ENCODE assay signal across 10 cellular contexts in genomic region chr7:130151591-130152269, GRCh38. TPM values are rescaled to one million over a fixed set of nuclear protein-coding genes. Genes with fewer than 3 reads are reported as not detected.
DNase-seq lines count a peak whose midpoint lies in the region; ATAC-seq and TF ChIP-seq lines count a peak whose summit lies in the region.
"Had no signal": no experiment of that assay in that cellular context is flagged by ENCODE, and none has a peak within 500 bp of the region (broad histone marks: within the 10 kb centered on the region; RNA-seq: fewer than 3 reads in every experiment).

No MANE protein-coding gene starts in this region.

- peaks cover 18% of the 10 kb centered on the region for H3F3A ChIP-seq in DOHH2 (ENCODE audit: control insufficient read depth, insufficient read depth)

- CTCF ChIA-PET in IMR-90 (lab: Yijun Ruan, JAX), result no interaction called here
- CTCF ChIA-PET in naive thymus-derived CD4-positive, alpha-beta T cell (lab: Charles Lee), result no interaction called here

- no peak overlapping the region for H2BK20ac ChIP-seq in IMR-90 (ENCODE audit: low read depth, low read length)

- 50% methylated on average over 2 of the region's 4 CpGs; no CpG with 5 or more reads in 1 of the 2 experiments for WGBS in IMR-90 (ENCODE audit: extremely low coverage in 2 of 2, insufficient read length in 1 of 2), 2 experiments

- no peak overlapping the region for H3K56ac ChIP-seq in IMR-90 (ENCODE audit: extremely low read depth, insufficient read depth, low read length)

- POLR2A ChIA-PET in IMR-90 (lab: Charles Lee; ENCODE audit: unreplicated experiment), result no interaction called here
- POLR2A ChIA-PET in naive thymus-derived CD4-positive, alpha-beta T cell (lab: Charles Lee), result no interaction called here

- no peak overlapping the region for H4K91ac ChIP-seq in IMR-90 (ENCODE audit: insufficient read depth, low read depth, low read length)

- no peaks in the 10 kb centered on the region for H3K36me3 ChIP-seq in DOHH2 (ENCODE audit: control insufficient read depth, low read length)
- no peaks in the 10 kb centered on the region for H3K36me3 ChIP-seq in IMR-90 (ENCODE audit: control insufficient read depth, insufficient read depth, low read length)
- no peaks in the 10 kb centered on the region for H3K36me3 ChIP-seq in naive thymus-derived CD4-positive, alpha-beta T cell (ENCODE audit: control insufficient read depth in 2 of 3, insufficient read depth in 3 of 3, low read length in 3 of 3)
- H3K36me3 ChIP-seq: ascending aorta had no signal

- peaks cover 0 to 5% (median 0%) of the 10 kb centered on the region in 7 donors for H3K4me1 Mint-ChIP-seq in naive thymus-derived CD4-positive, alpha-beta T cell

- peak overlapping the region; percentile 90 for H2AK5ac ChIP-seq in IMR-90 (ENCODE audit: low read depth, low read length)

- DNase-seq in IMR-90 (peak; percentile 23), HUDEP-2 (lab: John Stamatoyannopoulos, UW; ENCODE audit: unreplicated experiment in 76 of 76) (no peak), GF-D8 (lab: John Stamatoyannopoulos, UW) (no peak), A172 (ENCODE audit: low spot score) (no peak), DMS79 treated with DMSO at 0.1 percent for 48 hours (lab: John Stamatoyannopoulos, UW) (no peak)
- peak; percentile 70 to 71 for DNase-seq in activated T-cell treated with anti-CD3 and anti-CD28 coated beads, Interleukin-2, amount 50 U/mL, for 48 hours
- DNase-seq in naive thymus-derived CD4-positive, alpha-beta T cell, result peak in 7 of 9 donors; percentile 28 to 43 (median 35)

- H4K8ac ChIP-seq in IMR-90 (ENCODE audit: low read depth in 2 of 2, low read length in 2 of 2), result 0 out of 4 replicates have a peak overlapping the region, but pooled peaks of 1 of the 2 experiments have one; percentile 25

- H3K9me3 Mint-ChIP-seq in naive thymus-derived CD4-positive, alpha-beta T cell, result peaks cover 0 to 11% (median 4%) of the 10 kb centered on the region in 11 donors

- H3K27me3 Mint-ChIP-seq in naive thymus-derived CD4-positive, alpha-beta T cell, result peaks cover 4 to 17% (median 5%) of the 10 kb centered on the region in 5 donors

- no peak overlapping the region for H3K9ac ChIP-seq in IMR-90 (ENCODE audit: low read depth, low read length)

- H4K20me1 ChIP-seq in DOHH2 (ENCODE audit: control insufficient read depth, insufficient read depth, low read depth, low read length) (no peaks in the 10 kb centered on the region), IMR-90 (ENCODE audit: insufficient read depth, low read length) (no peaks in the 10 kb centered on the region)

- no peak for TF ChIP-seq POLR2A in IMR-90 (IDR thresholded peaks at IDR 0.05; ENCODE audit: low read depth, low read length)

- H2BK5ac ChIP-seq in IMR-90 (ENCODE audit: low read depth, low read length, poor library complexity, severe bottlenecking), result peak overlapping the region; percentile 87

- H3K4me3 ChIP-seq in DOHH2 (ENCODE audit: low read length) (no peak overlapping the region), IMR-90 (ENCODE audit: insufficient read depth, low read depth, low read length) (no peak overlapping the region)
- H3K4me3 ChIP-seq in naive thymus-derived CD4-positive, alpha-beta T cell (ENCODE audit: low read length), result no peak overlapping the region
- H3K4me3 ChIP-seq: ascending aorta had no signal

- H3K9me3 ChIP-seq in DOHH2 (ENCODE audit: control insufficient read depth, insufficient read depth, low read length) (peaks cover 3% of the 10 kb centered on the region; the same call in 1 of the 2 replicates), IMR-90 (ENCODE audit: control insufficient read depth, insufficient read depth, low read length) (peaks cover 3% of the 10 kb centered on the region; the same call in 1 of the 2 replicates)
- peaks cover 0 to 6% (median 0%) of the 10 kb centered on the region in 3 experiments for H3K9me3 ChIP-seq in naive thymus-derived CD4-positive, alpha-beta T cell (ENCODE audit: control insufficient read depth in 2 of 3, low read length in 3 of 3)

- H3K27me3 ChIP-seq in DOHH2 (ENCODE audit: control insufficient read depth, low read length), result peaks cover 21% of the 10 kb centered on the region
- H3K27me3 ChIP-seq in IMR-90 (ENCODE audit: control insufficient read depth, insufficient read depth, low read length), result no peaks in the 10 kb centered on the region
- H3K27me3 ChIP-seq in naive thymus-derived CD4-positive, alpha-beta T cell (ENCODE audit: control insufficient read depth in 2 of 2, insufficient read depth in 2 of 2, low read length in 2 of 2), result no peaks in the 10 kb centered on the region
- H3K27me3 ChIP-seq: ascending aorta had no signal

- intact Hi-C loops in IMR-90 (cut with micrococcal nuclease), result no loop called here
- intact Hi-C loops in naive thymus-derived CD4-positive, alpha-beta T cell (cut with micrococcal nuclease), result no loop called here

- H3K9me2 ChIP-seq in DOHH2 (replicated peaks; ENCODE audit: control insufficient read depth, low read length), result no peaks in the 10 kb centered on the region

- no peaks in the 10 kb centered on the region for H3K79me1 ChIP-seq in IMR-90 (ENCODE audit: low read depth in 1 of 2, low read length in 2 of 2)

- peaks cover 11% of the 10 kb centered on the region for H3K9me1 ChIP-seq in IMR-90 (ENCODE audit: insufficient read depth, low read length)

- no peak for TF ChIP-seq RAD21 in IMR-90 (IDR thresholded peaks at IDR 0.05; ENCODE audit: low read length)

- H3K4me1 ChIP-seq in DOHH2 (ENCODE audit: control insufficient read depth, low read length) (peaks cover 39% of the 10 kb centered on the region), IMR-90 (ENCODE audit: control insufficient read depth, insufficient read depth, low read length) (no peaks in the 10 kb centered on the region)
- peaks cover 0 to 6% of the 10 kb centered on the region in 2 donors for H3K4me1 ChIP-seq in naive thymus-derived CD4-positive, alpha-beta T cell (ENCODE audit: control insufficient read depth in 2 of 2, insufficient read depth in 2 of 2, low read length in 2 of 2)
- H3K4me1 ChIP-seq: ascending aorta, foreskin keratinocyte had no signal

- H2BK15ac ChIP-seq in IMR-90 (ENCODE audit: low read depth, low read length), result no peak overlapping the region

- no peaks in the 10 kb centered on the region for H3K36me3 Mint-ChIP-seq in naive thymus-derived CD4-positive, alpha-beta T cell

- no peak overlapping the region for H3K4me3 Mint-ChIP-seq in naive thymus-derived CD4-positive, alpha-beta T cell

- ATAC-seq in IMR-90 (ENCODE audit: low read depth), result peak; percentile 22; the same call in 1 of the 2 replicates
- ATAC-seq in naive thymus-derived CD4-positive, alpha-beta T cell, result peak; percentile 61

- 0 out of 2 replicates have a peak overlapping the region, but pooled peaks have one; percentile 39 for H3K4ac ChIP-seq in IMR-90 (ENCODE audit: low read depth, low read length)

- dilution Hi-C loops in IMR-90 (cut with HindIII; ENCODE audit: low sequenced_read_pairs, unreplicated experiment), result no loop called here

- BruUV-seq in IMR-90 (replicated peaks; lab: Mats Ljungman, UMichigan), result no TSS peak

- in situ Hi-C loops in IMR-90 (cut with MboI; ENCODE audit: low sequenced_read_pairs), result no loop called here

- no peak overlapping the region for H4K5ac ChIP-seq in IMR-90 (ENCODE audit: low read depth, low read length)

- 0 out of 2 replicates have a peak overlapping the region, but pooled peaks have one; percentile 10 for H3K18ac ChIP-seq in IMR-90 (ENCODE audit: low read depth, low read length)

- H3K27ac ChIP-seq in DOHH2 (ENCODE audit: low read depth, low read length) (no peak overlapping the region), IMR-90 (ENCODE audit: insufficient read depth, low read length) (no peak overlapping the region)
- no peak overlapping the region for H3K27ac ChIP-seq in naive thymus-derived CD4-positive, alpha-beta T cell (ENCODE audit: low read depth, low read length)
- H3K27ac ChIP-seq: ascending aorta, foreskin keratinocyte had no signal

- peak overlapping the region; percentile 27 for H2AFZ ChIP-seq in IMR-90 (replicated peaks; ENCODE audit: low read length, poor library complexity)

- peak overlapping the region; percentile 7; the same call in 1 of the 2 replicates for H3K14ac ChIP-seq in IMR-90 (replicated peaks; ENCODE audit: low read depth, low read length)

- H3K23ac ChIP-seq in IMR-90 (ENCODE audit: low read depth, low read length), result no peak overlapping the region

- H3K4me2 ChIP-seq in DOHH2 (ENCODE audit: low read length) (peak overlapping the region; percentile 91; the same call in 1 of the 2 replicates), IMR-90 (ENCODE audit: low read depth, low read length) (no peak overlapping the region)

- H3K27ac Mint-ChIP-seq in naive thymus-derived CD4-positive, alpha-beta T cell, result no peak overlapping the region

- no peak overlapping the region for H2AK9ac ChIP-seq in IMR-90 (replicated peaks; ENCODE audit: low read depth, low read length, poor library complexity)

- H2BK120ac ChIP-seq in IMR-90 (ENCODE audit: low read depth, low read length), result no peak overlapping the region

- no peaks in the 10 kb centered on the region for H3K79me2 ChIP-seq in DOHH2 (ENCODE audit: control insufficient read depth, low read length)

- TF ChIP-seq CTCF in DOHH2 (IDR thresholded peaks at IDR 0.05; ENCODE audit: low read depth, low read length, poor library complexity, severe bottlenecking) (no peak), IMR-90 (conservative IDR thresholded peaks at IDR 0.05; ENCODE audit: low read depth, low read length) (no peak)

RNA-seq across cellular contexts. Expression of gene TMEM209, which starts 53.5 kb away (rescaled TPM):
- total RNA-seq in IMR-90 (2012; rRNA removed), result 11.1 and 11.3 TPM in 2 replicates
- 8.0 and 8.4 TPM in 2 replicates for polyA plus RNA-seq in IMR-90 (2012; rRNA removed)
- 2.9 and 3.7 TPM in 2 replicates for polyA plus RNA-seq in IMR-90 (2012; cell fraction: cytosol; rRNA removed)
- 2.6 and 6.4 TPM in 2 replicates for polyA plus RNA-seq in IMR-90 (2012; cell fraction: nucleus; rRNA removed; ENCODE audit: low replicate concordance)
- 10 to 100 TPM; 18.8 to 37.3 (median 35.1) TPM for total RNA-seq in naive thymus-derived CD4-positive, alpha-beta T cell
- 10 to 100 TPM; 38.0 to 53.9 TPM for polyA plus RNA-seq in naive thymus-derived CD4-positive, alpha-beta T cell
- total RNA-seq in A172 (2014; rRNA removed; shearing (Covaris generic)), result 12.7 and 14.9 TPM in 2 replicates

RNA-seq across cellular contexts. Expression of gene SSMEM1, which starts 55.9 kb away (rescaled TPM):
- not detected in 2 replicates for total RNA-seq in IMR-90 (2012; rRNA removed)
- polyA plus RNA-seq in IMR-90 (2012; rRNA removed), result 0.07 TPM in 1 of 2 replicates, not detected in the other
- polyA plus RNA-seq in IMR-90 (2012; cell fraction: cytosol; rRNA removed), result not detected in 2 replicates
- not detected in 2 replicates for polyA plus RNA-seq in IMR-90 (2012; cell fraction: nucleus; rRNA removed; ENCODE audit: low replicate concordance)
- total RNA-seq in naive thymus-derived CD4-positive, alpha-beta T cell, result not detected
- not detected for polyA plus RNA-seq in naive thymus-derived CD4-positive, alpha-beta T cell
- total RNA-seq in A172 (2014; rRNA removed; shearing (Covaris generic)), result not detected in 2 replicates
- total RNA-seq: ascending aorta, foreskin keratinocyte had no signal
- polyA plus RNA-seq: foreskin keratinocyte had no signal

Comparison
In these comparisons a context has a peak if more than half of its experiments do, and no peak if none do; other contexts are left out.
1. DNase-seq: peak in IMR-90 (single experiment), activated T-cell treated with anti-CD3 and anti-CD28 coated beads, Interleukin-2, amount 50 U/mL, for 48 hours (2 of 2) and naive thymus-derived CD4-positive, alpha-beta T cell (7 of 9); none in HUDEP-2 (0 of 76), GF-D8 (single experiment), A172 (single experiment) and DMS79 treated with DMSO at 0.1 percent for 48 hours (single experiment).